ENCODE assay signal across 1 cellular context in the genomic region with DNA sequence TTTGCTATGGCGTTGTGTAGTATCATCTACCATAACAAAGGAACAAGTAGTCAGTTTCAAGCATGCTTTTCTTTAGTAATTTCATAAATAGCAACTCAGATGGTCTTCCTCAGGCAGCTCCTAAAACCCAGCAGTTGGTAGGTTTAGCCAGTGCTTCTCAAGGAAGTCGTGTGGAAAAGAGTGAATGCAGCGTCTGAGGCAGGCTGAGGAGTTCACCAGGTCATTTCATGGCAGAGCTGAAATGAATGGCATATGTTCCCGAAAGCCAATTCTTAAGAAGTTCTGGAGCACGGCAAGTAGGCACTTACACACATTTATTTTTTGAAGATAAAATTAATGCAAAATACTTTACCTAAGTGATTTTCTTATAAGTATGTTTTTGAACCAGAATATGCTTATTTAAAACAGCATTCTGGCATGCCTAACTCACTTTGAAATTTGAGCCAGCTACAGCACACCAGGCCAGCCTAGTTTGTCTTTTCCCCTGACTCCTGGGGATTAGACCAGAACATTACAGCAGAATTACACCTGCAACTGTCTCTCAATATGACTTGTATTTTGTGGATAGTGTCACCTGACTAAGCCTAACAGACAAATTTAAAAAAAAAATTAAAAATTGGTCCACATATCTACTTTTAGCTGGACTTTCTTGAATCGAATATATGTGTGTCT.
TF ChIP-seq lines count a peak whose summit lies in the region.

No MANE protein-coding gene starts in this region.

TF ChIP-seq in HEK293, 187 proteins besides CTCF, POLR2A, EP300 and RAD21:
- TF ChIP-seq, protein P1, sequence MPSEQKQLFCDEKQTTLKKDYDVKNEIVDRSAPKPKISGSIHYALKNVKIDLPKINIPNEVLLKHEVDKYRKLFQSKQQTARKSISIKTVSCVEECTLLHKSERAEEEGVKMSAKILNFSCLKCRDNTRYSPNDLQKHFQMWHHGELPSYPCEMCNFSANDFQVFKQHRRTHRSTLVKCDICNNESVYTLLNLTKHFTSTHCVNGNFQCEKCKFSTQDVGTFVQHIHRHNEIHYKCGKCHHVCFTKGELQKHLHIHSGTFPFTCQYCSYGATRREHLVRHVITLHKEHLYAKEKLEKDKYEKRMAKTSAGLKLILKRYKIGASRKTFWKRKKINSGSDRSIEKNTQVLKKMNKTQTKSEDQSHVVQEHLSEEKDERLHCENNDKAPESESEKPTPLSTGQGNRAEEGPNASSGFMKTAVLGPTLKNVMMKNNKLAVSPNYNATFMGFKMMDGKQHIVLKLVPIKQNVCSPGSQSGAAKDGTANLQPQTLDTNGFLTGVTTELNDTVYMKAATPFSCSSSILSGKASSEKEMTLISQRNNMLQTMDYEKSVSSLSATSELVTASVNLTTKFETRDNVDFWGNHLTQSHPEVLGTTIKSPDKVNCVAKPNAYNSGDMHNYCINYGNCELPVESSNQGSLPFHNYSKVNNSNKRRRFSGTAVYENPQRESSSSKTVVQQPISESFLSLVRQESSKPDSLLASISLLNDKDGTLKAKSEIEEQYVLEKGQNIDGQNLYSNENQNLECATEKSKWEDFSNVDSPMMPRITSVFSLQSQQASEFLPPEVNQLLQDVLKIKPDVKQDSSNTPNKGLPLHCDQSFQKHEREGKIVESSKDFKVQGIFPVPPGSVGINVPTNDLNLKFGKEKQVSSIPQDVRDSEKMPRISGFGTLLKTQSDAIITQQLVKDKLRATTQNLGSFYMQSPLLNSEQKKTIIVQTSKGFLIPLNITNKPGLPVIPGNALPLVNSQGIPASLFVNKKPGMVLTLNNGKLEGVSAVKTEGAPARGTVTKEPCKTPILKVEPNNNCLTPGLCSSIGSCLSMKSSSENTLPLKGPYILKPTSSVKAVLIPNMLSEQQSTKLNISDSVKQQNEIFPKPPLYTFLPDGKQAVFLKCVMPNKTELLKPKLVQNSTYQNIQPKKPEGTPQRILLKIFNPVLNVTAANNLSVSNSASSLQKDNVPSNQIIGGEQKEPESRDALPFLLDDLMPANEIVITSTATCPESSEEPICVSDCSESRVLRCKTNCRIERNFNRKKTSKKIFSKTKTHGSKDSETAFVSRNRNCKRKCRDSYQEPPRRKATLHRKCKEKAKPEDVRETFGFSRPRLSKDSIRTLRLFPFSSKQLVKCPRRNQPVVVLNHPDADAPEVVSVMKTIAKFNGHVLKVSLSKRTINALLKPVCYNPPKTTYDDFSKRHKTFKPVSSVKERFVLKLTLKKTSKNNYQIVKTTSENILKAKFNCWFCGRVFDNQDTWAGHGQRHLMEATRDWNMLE (tag by site-specific recombination; conservative IDR thresholded peaks at IDR 0.05; ENCODE audit: low read depth) = no peak
- TF ChIP-seq ZNF530 (tag by site-specific recombination; IDR thresholded peaks at IDR 0.05; ENCODE audit: low read depth) (no peak), PRDM6 (tag by site-specific recombination; IDR thresholded peaks at IDR 0.05) (peak; percentile 1; the same call in 1 of the 2 replicates), ZNF112 (tag by site-specific recombination; IDR thresholded peaks at IDR 0.05) (no peak), ZNF341 (tag by site-specific recombination; IDR thresholded peaks at IDR 0.05; ENCODE audit: low read depth) (no peak)
